Comparison of ENCODE assay signal across 21 cellular contexts in genomic region chr10:69766161-69766910, GRCh38. TPM values are rescaled to one million over a fixed set of nuclear protein-coding genes. Genes with fewer than 3 reads are reported as not detected.
A peak's percentile ranks its signal among the peaks of the same experiment; 100 is the strongest.
DNase-seq lines count a peak whose midpoint lies in the region; ATAC-seq and TF ChIP-seq lines count a peak whose summit lies in the region.
"Had no signal": no experiment of that assay in that cellular context is flagged by ENCODE, and none has a peak within 500 bp of the region (broad histone marks: within the 10 kb centered on the region; RNA-seq: fewer than 3 reads in every experiment).

No MANE protein-coding gene starts in this region.

- POLR2A ChIA-PET in T-cell (lab: Charles Lee) = no interaction called here

- H3K4me3 ChIP-seq in neural progenitor cell = no peak overlapping the region
- H3K4me3 ChIP-seq: adrenal gland, esophagus muscularis mucosa, MG63 had no signal

- no peaks in the 10 kb centered on the region for H3K27me3 ChIP-seq in neural progenitor cell
- H3K27me3 ChIP-seq: adrenal gland, MG63 had no signal

- no peaks in the 10 kb centered on the region for H4K20me1 ChIP-seq in neural progenitor cell (ENCODE audit: low read depth)

- peaks cover 8% of the 10 kb centered on the region for H3K9me3 Mint-ChIP-seq in glutamatergic neuron (ENCODE audit: unreplicated experiment)
- H3K9me3 Mint-ChIP-seq in neural progenitor cell = no peaks in the 10 kb centered on the region
- H3K9me3 Mint-ChIP-seq in T-cell = no peaks in the 10 kb centered on the region
- H3K9me3 Mint-ChIP-seq: IgD-negative memory B cell, memory B cell, natural killer cell had no signal

- H3K27ac ChIP-seq in neural progenitor cell = no peak overlapping the region
- H3K27ac ChIP-seq: adrenal gland, esophagus muscularis mucosa, HL-60 had no signal

- H3K79me2 ChIP-seq in neural progenitor cell (ENCODE audit: low read depth) = no peaks in the 10 kb centered on the region

- H3K9ac ChIP-seq in neural progenitor cell = no peak overlapping the region

- H3K36me3 Mint-ChIP-seq in glutamatergic neuron (ENCODE audit: unreplicated experiment) (no peaks in the 10 kb centered on the region), neural progenitor cell (no peaks in the 10 kb centered on the region), T-cell (no peaks in the 10 kb centered on the region)
- H3K36me3 Mint-ChIP-seq: CD4-positive, CD25-positive, alpha-beta regulatory T cell; IgD-negative memory B cell; memory B cell; natural killer cell had no signal

- ATAC-seq in T-cell (replicated peaks in 1 of 4) = no peak
- no peak for ATAC-seq in HG03139 (IDR thresholded peaks at IDR 0.05; ENCODE audit: unreplicated experiment)
- ATAC-seq in HG02981 (IDR thresholded peaks at IDR 0.05; ENCODE audit: unreplicated experiment) = no peak

- DNase-seq in AG09319 (ENCODE audit: extremely low read depth, low read depth) = peak; percentile 15
- DNase-seq in RPMI7951 (ENCODE audit: low read depth) = peak; percentile 42
- DNase-seq in glutamatergic neuron = peak; percentile 82
- DNase-seq in neural progenitor cell (ENCODE audit: low spot score) = no peak
- no peak for DNase-seq in T-cell
- DNase-seq in NCI-H187 treated with DMSO at 0.1 percent for 48 hours (lab: John Stamatoyannopoulos, UW) = no peak
- DNase-seq: activated CD4-positive, alpha-beta T cell treated with anti-CD3 and anti-CD28 coated beads for 4 hours; activated effector memory CD4-positive, alpha-beta T cell treated with Interleukin-2 at 50 U/mL for 16 hours; adrenal gland; CD4-positive, CD25-positive, alpha-beta regulatory T cell; MG63; natural killer cell; NCI-H446; stimulated activated CD4-positive, alpha-beta T cell treated with anti-CD3 and anti-CD28 coated beads, Interleukin-4, amount 100 ng/mL, for 4 hours had no signal

- no peak overlapping the region for H3K4me2 ChIP-seq in neural progenitor cell

- TF ChIP-seq CTCF in AG09319 (IDR thresholded peaks at IDR 0.05; ENCODE audit: low read depth, low read length) (no peak; the same call in 1 of the 2 replicates), glutamatergic neuron (IDR thresholded peaks at IDR 0.05; ENCODE audit: partially characterized antibody, unreplicated experiment) (no peak), neural progenitor cell (IDR thresholded peaks at IDR 0.05) (no peak)

- H3F3A ChIP-seq in neural progenitor cell (ENCODE audit: low read depth) = no peaks in the 10 kb centered on the region

- peak overlapping the region; percentile 7 for H3K4me3 Mint-ChIP-seq in glutamatergic neuron (ENCODE audit: unreplicated experiment)
- no peak overlapping the region for H3K4me3 Mint-ChIP-seq in neural progenitor cell
- H3K4me3 Mint-ChIP-seq in T-cell = no peak overlapping the region
- H3K4me3 Mint-ChIP-seq: CD4-positive, CD25-positive, alpha-beta regulatory T cell; IgD-negative memory B cell; memory B cell; natural killer cell had no signal

- no peaks in the 10 kb centered on the region for H3K9me3 ChIP-seq in neural progenitor cell (ENCODE audit: low read depth)
- H3K9me3 ChIP-seq: adrenal gland, esophagus muscularis mucosa, MG63 had no signal

- H3K27me3 Mint-ChIP-seq in glutamatergic neuron (ENCODE audit: unreplicated experiment) = peaks cover 15% of the 10 kb centered on the region
- H3K27me3 Mint-ChIP-seq in neural progenitor cell (ENCODE audit: insufficient read depth, low read depth) = peaks cover 12% of the 10 kb centered on the region
- peaks cover 11 to 19% of the 10 kb centered on the region in 2 donors for H3K27me3 Mint-ChIP-seq in T-cell

- H3K27ac Mint-ChIP-seq in glutamatergic neuron (ENCODE audit: unreplicated experiment) (peak overlapping the region; percentile 77), neural progenitor cell (no peak overlapping the region), T-cell (no peak overlapping the region)
- H3K27ac Mint-ChIP-seq: CD4-positive, CD25-positive, alpha-beta regulatory T cell; IgD-negative memory B cell; memory B cell; natural killer cell; progenitor cell of endocrine pancreas had no signal

- CTCF ChIA-PET in T-cell (lab: Charles Lee) = no interaction called here

- peak overlapping the region; percentile 63 for H2AFZ ChIP-seq in neural progenitor cell (replicated peaks)

- peaks cover 7% of the 10 kb centered on the region for H3K4me1 ChIP-seq in neural progenitor cell
- H3K4me1 ChIP-seq: adrenal gland had no signal

- H3K4me1 Mint-ChIP-seq in glutamatergic neuron (ENCODE audit: low read depth, unreplicated experiment) (peaks cover 13% of the 10 kb centered on the region), neural progenitor cell (peaks cover 21% of the 10 kb centered on the region), T-cell (no peaks in the 10 kb centered on the region)
- H3K4me1 Mint-ChIP-seq: CD4-positive, CD25-positive, alpha-beta regulatory T cell; IgD-negative memory B cell; memory B cell had no signal

- no peaks in the 10 kb centered on the region for H3K36me3 ChIP-seq in neural progenitor cell
- H3K36me3 ChIP-seq: adrenal gland, esophagus muscularis mucosa, MG63 had no signal

RNA-seq across cellular contexts. Expression of gene COL13A1, which starts 35.4 kb away (rescaled TPM):
- 17.1 and 26.2 TPM in 2 replicates for total RNA-seq in RPMI7951 (2014; rRNA removed; shearing (Covaris generic))
- 8.5 TPM for total RNA-seq in glutamatergic neuron (ENCODE audit: unreplicated experiment)
- 1.3 and 9.5 TPM in 2 replicates for total RNA-seq in neural progenitor cell (ENCODE audit: low replicate concordance)
- total RNA-seq in T-cell = under 1 TPM in 1 of 5 donors, not detected in 4; 0.09 TPM
- total RNA-seq: CD4-positive, CD25-positive, alpha-beta regulatory T cell had no signal

Comparison
In these comparisons a context has a peak if more than half of its experiments do, and no peak if none do; other contexts are left out.
1. DNase-seq: peak in AG09319 (single experiment), RPMI7951 (single experiment) and glutamatergic neuron (single experiment); none in neural progenitor cell (single experiment), T-cell (0 of 34) and NCI-H187 treated with DMSO at 0.1 percent for 48 hours (single experiment).